ENCODE assay signal across 1 cellular context in the genomic region with DNA sequence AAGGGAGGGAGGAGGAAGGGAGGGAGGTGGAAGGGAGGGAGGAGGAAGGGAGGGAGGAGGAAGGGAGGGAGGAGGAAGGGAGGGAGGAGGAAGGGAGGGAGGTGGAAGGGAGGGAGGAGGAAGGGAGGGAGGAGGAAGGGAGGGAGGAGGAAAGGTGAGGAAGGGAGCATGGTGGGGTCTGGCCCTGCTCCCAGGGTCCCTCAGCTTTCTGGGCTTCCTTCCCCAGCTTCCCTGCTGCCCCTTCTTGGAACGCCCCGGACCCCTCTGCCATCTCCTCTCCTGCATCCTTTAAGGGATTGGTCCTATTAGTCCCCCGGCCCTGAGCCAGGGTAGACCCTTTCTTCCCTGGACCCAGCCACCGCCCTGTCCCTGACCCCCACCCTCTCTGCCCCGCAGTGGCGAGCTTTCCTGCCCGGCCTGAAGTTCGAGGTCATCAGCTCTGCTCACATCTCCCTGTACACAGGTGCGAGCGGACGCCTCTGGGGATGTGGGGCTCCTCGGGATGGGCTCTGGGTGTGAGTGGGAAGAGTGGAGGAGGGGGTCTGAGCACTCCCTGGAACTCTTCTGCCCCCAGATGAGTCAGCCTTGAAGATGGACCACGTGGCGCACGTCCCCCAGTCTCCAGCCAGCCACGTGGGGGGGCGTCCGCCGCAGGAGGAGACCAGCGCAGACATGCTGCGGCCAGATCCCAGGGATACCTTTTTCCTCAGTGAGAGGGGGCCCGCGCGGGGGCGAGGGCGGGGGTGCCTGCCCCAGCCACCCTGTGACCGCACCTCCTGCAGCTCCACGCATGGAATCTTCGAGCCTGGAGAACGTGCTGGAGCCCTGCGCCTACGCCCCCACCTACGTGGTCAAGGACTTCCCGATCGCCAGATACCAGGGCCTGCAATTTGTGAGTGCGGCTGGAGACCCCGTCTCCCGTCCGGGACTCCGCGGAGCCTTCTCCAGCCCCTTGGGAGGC.
TF ChIP-seq lines count a peak whose summit lies in the region.

No MANE protein-coding gene starts in this region.

TF ChIP-seq in HepG2, 621 proteins besides CTCF, POLR2A, EP300 and RAD21 (continued from another document):
- TF ChIP-seq, protein P1, sequence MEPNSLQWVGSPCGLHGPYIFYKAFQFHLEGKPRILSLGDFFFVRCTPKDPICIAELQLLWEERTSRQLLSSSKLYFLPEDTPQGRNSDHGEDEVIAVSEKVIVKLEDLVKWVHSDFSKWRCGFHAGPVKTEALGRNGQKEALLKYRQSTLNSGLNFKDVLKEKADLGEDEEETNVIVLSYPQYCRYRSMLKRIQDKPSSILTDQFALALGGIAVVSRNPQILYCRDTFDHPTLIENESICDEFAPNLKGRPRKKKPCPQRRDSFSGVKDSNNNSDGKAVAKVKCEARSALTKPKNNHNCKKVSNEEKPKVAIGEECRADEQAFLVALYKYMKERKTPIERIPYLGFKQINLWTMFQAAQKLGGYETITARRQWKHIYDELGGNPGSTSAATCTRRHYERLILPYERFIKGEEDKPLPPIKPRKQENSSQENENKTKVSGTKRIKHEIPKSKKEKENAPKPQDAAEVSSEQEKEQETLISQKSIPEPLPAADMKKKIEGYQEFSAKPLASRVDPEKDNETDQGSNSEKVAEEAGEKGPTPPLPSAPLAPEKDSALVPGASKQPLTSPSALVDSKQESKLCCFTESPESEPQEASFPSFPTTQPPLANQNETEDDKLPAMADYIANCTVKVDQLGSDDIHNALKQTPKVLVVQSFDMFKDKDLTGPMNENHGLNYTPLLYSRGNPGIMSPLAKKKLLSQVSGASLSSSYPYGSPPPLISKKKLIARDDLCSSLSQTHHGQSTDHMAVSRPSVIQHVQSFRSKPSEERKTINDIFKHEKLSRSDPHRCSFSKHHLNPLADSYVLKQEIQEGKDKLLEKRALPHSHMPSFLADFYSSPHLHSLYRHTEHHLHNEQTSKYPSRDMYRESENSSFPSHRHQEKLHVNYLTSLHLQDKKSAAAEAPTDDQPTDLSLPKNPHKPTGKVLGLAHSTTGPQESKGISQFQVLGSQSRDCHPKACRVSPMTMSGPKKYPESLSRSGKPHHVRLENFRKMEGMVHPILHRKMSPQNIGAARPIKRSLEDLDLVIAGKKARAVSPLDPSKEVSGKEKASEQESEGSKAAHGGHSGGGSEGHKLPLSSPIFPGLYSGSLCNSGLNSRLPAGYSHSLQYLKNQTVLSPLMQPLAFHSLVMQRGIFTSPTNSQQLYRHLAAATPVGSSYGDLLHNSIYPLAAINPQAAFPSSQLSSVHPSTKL (CRISPR knock-in tag; IDR thresholded peaks at IDR 0.05), result no peak
- no peak for TF ChIP-seq HIVEP1 (CRISPR knock-in tag; IDR thresholded peaks at IDR 0.05)
- TF ChIP-seq, protein P2, sequence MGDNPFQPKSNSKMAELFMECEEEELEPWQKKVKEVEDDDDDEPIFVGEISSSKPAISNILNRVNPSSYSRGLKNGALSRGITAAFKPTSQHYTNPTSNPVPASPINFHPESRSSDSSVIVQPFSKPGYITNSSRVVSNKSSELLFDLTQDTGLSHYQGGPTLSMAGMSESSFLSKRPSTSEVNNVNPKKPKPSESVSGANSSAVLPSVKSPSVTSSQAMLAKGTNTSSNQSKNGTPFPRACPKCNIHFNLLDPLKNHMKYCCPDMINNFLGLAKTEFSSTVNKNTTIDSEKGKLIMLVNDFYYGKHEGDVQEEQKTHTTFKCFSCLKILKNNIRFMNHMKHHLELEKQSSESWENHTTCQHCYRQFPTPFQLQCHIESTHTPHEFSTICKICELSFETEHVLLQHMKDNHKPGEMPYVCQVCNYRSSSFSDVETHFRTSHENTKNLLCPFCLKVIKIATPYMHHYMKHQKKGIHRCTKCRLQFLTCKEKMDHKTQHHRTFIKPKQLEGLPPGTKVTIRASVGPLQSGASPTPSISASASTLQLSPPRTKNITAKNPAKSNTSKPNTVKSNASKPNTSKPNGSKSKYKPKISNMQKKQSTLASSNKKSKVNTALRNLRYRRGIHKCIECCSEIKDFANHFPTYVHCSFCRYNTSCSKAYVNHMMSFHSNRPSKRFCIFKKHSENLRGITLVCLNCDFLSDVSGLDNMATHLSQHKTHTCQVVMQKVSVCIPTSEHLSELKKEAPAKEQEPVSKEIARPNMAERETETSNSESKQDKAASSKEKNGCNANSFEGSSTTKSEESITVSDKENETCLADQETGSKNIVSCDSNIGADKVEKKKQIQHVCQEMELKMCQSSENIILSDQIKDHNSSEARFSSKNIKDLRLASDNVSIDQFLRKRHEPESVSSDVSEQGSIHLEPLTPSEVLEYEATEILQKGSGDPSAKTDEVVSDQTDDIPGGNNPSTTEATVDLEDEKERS (CRISPR knock-in tag; IDR thresholded peaks at IDR 0.05), result no peak
